In genomic region chr17:36949461-36949927, GRCh38 we compare ENCODE assay signal across 8 cellular contexts.
A peak's percentile ranks its signal among the peaks of the same experiment; 100 is the strongest.
DNase-seq lines count a peak whose midpoint lies in the region; ATAC-seq and TF ChIP-seq lines count a peak whose summit lies in the region.

No MANE protein-coding gene starts in this region.

- H3K36me3 ChIP-seq in iPS-20b (ENCODE audit: insufficient read depth, low read depth, low read length) = peaks cover 40% of the 10 kb centered on the region

- peak overlapping the region; percentile 80 for H3K4me3 ChIP-seq in iPS-20b (ENCODE audit: low read length)

- peak overlapping the region; percentile 94 for H3K27ac Mint-ChIP-seq in activated naive CD8-positive, alpha-beta T cell treated with anti-CD3 and anti-CD28 coated beads, Interleukin-2, amount 50 U/mL, for 24 hours
- peak overlapping the region; percentile 86 for H3K27ac Mint-ChIP-seq in stimulated activated memory B cell treated with anti-CD40 and anti-IgM and Interleukin-4, amounts not matched to agents 10 μg/mL and 1 μg/mL and 100 μg/mL, for 72 hours

- H3K4me1 Mint-ChIP-seq in activated naive CD8-positive, alpha-beta T cell treated with anti-CD3 and anti-CD28 coated beads, Interleukin-2, amount 50 U/mL, for 24 hours = peaks cover 51% of the 10 kb centered on the region
- H3K4me1 Mint-ChIP-seq in stimulated activated memory B cell treated with anti-CD40 and anti-IgM and Interleukin-4, amounts not matched to agents 10 μg/mL and 1 μg/mL and 100 μg/mL, for 72 hours = peaks cover 50% of the 10 kb centered on the region

- no peak for TF ChIP-seq CTCF in GM10266 (IDR thresholded peaks at IDR 0.05; ENCODE audit: control insufficient read depth, insufficient read depth, low read depth, missing control alignments)

- peaks cover 21% of the 10 kb centered on the region for H3K4me1 ChIP-seq in iPS-20b (ENCODE audit: insufficient read depth, low read length)

- H3K9me3 ChIP-seq in iPS-20b (ENCODE audit: insufficient read depth, low read depth, low read length) = no peaks in the 10 kb centered on the region; the same call in 1 of the 2 replicates

- ATAC-seq in activated naive CD8-positive, alpha-beta T cell treated with anti-CD3 and anti-CD28 coated beads, Interleukin-2, amount 50 U/mL, for 24 hours = no peak
- no peak for ATAC-seq in stimulated activated memory B cell treated with anti-CD40 and anti-IgM and Interleukin-4, amounts not matched to agents 10 μg/mL and 1 μg/mL and 100 μg/mL, for 72 hours
- ATAC-seq in GM19328 (IDR thresholded peaks at IDR 0.05; ENCODE audit: unreplicated experiment) = no peak

- no peak overlapping the region for H3K27ac ChIP-seq in iPS-20b (ENCODE audit: low read length)

- H3K27me3 ChIP-seq in iPS-20b (ENCODE audit: insufficient read depth, low read length) = peaks cover 53% of the 10 kb centered on the region

- H3K9me3 Mint-ChIP-seq in activated naive CD8-positive, alpha-beta T cell treated with anti-CD3 and anti-CD28 coated beads, Interleukin-2, amount 50 U/mL, for 24 hours = no peaks in the 10 kb centered on the region
- H3K9me3 Mint-ChIP-seq in stimulated activated memory B cell treated with anti-CD40 and anti-IgM and Interleukin-4, amounts not matched to agents 10 μg/mL and 1 μg/mL and 100 μg/mL, for 72 hours = no peaks in the 10 kb centered on the region

- peak overlapping the region; percentile 73 for H3K9ac ChIP-seq in iPS-20b (ENCODE audit: low read depth, low read length)

- H3K27me3 Mint-ChIP-seq in activated naive CD8-positive, alpha-beta T cell treated with anti-CD3 and anti-CD28 coated beads, Interleukin-2, amount 50 U/mL, for 24 hours = peaks cover 39% of the 10 kb centered on the region
- H3K27me3 Mint-ChIP-seq in stimulated activated memory B cell treated with anti-CD40 and anti-IgM and Interleukin-4, amounts not matched to agents 10 μg/mL and 1 μg/mL and 100 μg/mL, for 72 hours = peaks cover 35% of the 10 kb centered on the region

- peak overlapping the region; percentile 94 for H3K4me3 Mint-ChIP-seq in activated naive CD8-positive, alpha-beta T cell treated with anti-CD3 and anti-CD28 coated beads, Interleukin-2, amount 50 U/mL, for 24 hours
- H3K4me3 Mint-ChIP-seq in stimulated activated memory B cell treated with anti-CD40 and anti-IgM and Interleukin-4, amounts not matched to agents 10 μg/mL and 1 μg/mL and 100 μg/mL, for 72 hours = peak overlapping the region; percentile 88

- DNase-seq in Ammon's horn (ENCODE audit: low spot score) (peak; percentile 35), HCEC 1CT (peak; percentile 62), GM10266 (ENCODE audit: extremely low spot score) (no peak)
- DNase-seq in activated naive CD8-positive, alpha-beta T cell treated with anti-CD3 and anti-CD28 coated beads, Interleukin-2, amount 50 U/mL, for 24 hours = no peak
- DNase-seq in activated effector memory CD4-positive, alpha-beta T cell treated with Interleukin-2 at 50 U/mL for 16 hours = no peak

- peaks cover 52% of the 10 kb centered on the region for H3K36me3 Mint-ChIP-seq in activated naive CD8-positive, alpha-beta T cell treated with anti-CD3 and anti-CD28 coated beads, Interleukin-2, amount 50 U/mL, for 24 hours (ENCODE audit: low read depth)
- peaks cover 32% of the 10 kb centered on the region for H3K36me3 Mint-ChIP-seq in stimulated activated memory B cell treated with anti-CD40 and anti-IgM and Interleukin-4, amounts not matched to agents 10 μg/mL and 1 μg/mL and 100 μg/mL, for 72 hours

Comparison
In these comparisons a context has a peak if more than half of its experiments do, and no peak if none do; other contexts are left out.
1. DNase-seq: peak in Ammon's horn (single experiment) and HCEC 1CT (single experiment); none in activated naive CD8-positive, alpha-beta T cell treated with anti-CD3 and anti-CD28 coated beads, Interleukin-2, amount 50 U/mL, for 24 hours (single experiment), activated effector memory CD4-positive, alpha-beta T cell treated with Interleukin-2 at 50 U/mL for 16 hours (single experiment) and GM10266 (single experiment).